1 cellular context compared by ENCODE assay signal in genomic region chr2:198587726-198588125, GRCh38.
TF ChIP-seq lines count a peak whose summit lies in the region.

No MANE protein-coding gene starts in this region.

TF ChIP-seq in GM23338, 12 proteins besides CTCF, POLR2A, EP300 and RAD21 (continued from another document):
- TF ChIP-seq ZNF462 (CRISPR knock-in tag; IDR thresholded peaks at IDR 0.05) (no peak), ETS1 (IDR thresholded peaks at IDR 0.05) (no peak), NANOG (IDR thresholded peaks at IDR 0.05; ENCODE audit: borderline replicate concordance) (no peak)
